ENCODE assay signal across 2 cellular contexts in the genomic region with DNA sequence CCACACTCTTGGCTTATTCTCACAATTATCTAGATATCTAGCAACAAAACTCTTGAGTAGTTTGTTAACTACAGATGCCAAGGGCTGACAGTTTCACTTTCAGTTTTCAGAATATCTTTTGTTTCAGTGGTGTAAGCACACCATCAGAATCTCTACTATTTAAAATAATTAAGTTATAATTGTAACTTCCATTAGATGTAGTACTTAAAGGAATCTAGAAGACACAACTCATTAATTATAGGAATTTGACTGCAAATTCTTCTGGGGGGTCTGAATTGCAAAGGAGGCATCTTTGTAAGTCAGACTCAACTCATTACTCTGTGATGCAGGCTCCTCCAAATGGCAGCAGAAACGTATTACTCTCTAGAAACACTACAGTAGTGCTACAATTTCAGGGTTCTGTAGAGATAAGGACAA.
TF ChIP-seq lines count a peak whose summit lies in the region.

No MANE protein-coding gene starts in this region.

TF ChIP-seq in HCT116, 20 proteins besides CTCF, POLR2A, EP300 and RAD21:
- TF ChIP-seq, protein P1, sequence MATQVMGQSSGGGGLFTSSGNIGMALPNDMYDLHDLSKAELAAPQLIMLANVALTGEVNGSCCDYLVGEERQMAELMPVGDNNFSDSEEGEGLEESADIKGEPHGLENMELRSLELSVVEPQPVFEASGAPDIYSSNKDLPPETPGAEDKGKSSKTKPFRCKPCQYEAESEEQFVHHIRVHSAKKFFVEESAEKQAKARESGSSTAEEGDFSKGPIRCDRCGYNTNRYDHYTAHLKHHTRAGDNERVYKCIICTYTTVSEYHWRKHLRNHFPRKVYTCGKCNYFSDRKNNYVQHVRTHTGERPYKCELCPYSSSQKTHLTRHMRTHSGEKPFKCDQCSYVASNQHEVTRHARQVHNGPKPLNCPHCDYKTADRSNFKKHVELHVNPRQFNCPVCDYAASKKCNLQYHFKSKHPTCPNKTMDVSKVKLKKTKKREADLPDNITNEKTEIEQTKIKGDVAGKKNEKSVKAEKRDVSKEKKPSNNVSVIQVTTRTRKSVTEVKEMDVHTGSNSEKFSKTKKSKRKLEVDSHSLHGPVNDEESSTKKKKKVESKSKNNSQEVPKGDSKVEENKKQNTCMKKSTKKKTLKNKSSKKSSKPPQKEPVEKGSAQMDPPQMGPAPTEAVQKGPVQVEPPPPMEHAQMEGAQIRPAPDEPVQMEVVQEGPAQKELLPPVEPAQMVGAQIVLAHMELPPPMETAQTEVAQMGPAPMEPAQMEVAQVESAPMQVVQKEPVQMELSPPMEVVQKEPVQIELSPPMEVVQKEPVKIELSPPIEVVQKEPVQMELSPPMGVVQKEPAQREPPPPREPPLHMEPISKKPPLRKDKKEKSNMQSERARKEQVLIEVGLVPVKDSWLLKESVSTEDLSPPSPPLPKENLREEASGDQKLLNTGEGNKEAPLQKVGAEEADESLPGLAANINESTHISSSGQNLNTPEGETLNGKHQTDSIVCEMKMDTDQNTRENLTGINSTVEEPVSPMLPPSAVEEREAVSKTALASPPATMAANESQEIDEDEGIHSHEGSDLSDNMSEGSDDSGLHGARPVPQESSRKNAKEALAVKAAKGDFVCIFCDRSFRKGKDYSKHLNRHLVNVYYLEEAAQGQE (IDR thresholded peaks at IDR 0.05; ENCODE audit: low read depth) = no peak
- TF ChIP-seq SRF (IDR thresholded peaks at IDR 0.05; ENCODE audit: low read depth) (no peak), EZH2phosphoT487 (IDR thresholded peaks at IDR 0.05; ENCODE audit: borderline replicate concordance) (no peak), EGR1 (IDR thresholded peaks at IDR 0.05; ENCODE audit: low read depth) (no peak), FOSL1 (IDR thresholded peaks at IDR 0.05; ENCODE audit: low read depth) (no peak), SP1 (IDR thresholded peaks at IDR 0.05; ENCODE audit: low read depth) (no peak), ELF1 (IDR thresholded peaks at IDR 0.05; ENCODE audit: borderline replicate concordance, low read depth) (no peak), YY1 (IDR thresholded peaks at IDR 0.05; ENCODE audit: extremely low read depth, insufficient replicate concordance, low read depth, low read length) (no peak), EZH2 (IDR thresholded peaks at IDR 0.05) (no peak), SIN3A (IDR thresholded peaks at IDR 0.05; ENCODE audit: low read depth) (no peak), CEBPB (IDR thresholded peaks at IDR 0.05; ENCODE audit: low read depth) (no peak), ZNF274 (IDR thresholded peaks at IDR 0.05; ENCODE audit: low read depth, low read length) (no peak), CBX3 (IDR thresholded peaks at IDR 0.05; ENCODE audit: low read depth) (no peak)
- TF ChIP-seq, protein P2, sequence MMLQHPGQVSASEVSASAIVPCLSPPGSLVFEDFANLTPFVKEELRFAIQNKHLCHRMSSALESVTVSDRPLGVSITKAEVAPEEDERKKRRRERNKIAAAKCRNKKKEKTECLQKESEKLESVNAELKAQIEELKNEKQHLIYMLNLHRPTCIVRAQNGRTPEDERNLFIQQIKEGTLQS (IDR thresholded peaks at IDR 0.05) = no peak
- TF ChIP-seq, protein P3, sequence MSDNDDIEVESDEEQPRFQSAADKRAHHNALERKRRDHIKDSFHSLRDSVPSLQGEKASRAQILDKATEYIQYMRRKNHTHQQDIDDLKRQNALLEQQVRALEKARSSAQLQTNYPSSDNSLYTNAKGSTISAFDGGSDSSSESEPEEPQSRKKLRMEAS (IDR thresholded peaks at IDR 0.05) = no peak
- TF ChIP-seq, protein P4, sequence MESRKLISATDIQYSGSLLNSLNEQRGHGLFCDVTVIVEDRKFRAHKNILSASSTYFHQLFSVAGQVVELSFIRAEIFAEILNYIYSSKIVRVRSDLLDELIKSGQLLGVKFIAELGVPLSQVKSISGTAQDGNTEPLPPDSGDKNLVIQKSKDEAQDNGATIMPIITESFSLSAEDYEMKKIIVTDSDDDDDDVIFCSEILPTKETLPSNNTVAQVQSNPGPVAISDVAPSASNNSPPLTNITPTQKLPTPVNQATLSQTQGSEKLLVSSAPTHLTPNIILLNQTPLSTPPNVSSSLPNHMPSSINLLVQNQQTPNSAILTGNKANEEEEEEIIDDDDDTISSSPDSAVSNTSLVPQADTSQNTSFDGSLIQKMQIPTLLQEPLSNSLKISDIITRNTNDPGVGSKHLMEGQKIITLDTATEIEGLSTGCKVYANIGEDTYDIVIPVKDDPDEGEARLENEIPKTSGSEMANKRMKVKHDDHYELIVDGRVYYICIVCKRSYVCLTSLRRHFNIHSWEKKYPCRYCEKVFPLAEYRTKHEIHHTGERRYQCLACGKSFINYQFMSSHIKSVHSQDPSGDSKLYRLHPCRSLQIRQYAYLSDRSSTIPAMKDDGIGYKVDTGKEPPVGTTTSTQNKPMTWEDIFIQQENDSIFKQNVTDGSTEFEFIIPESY (IDR thresholded peaks at IDR 0.05; ENCODE audit: extremely low read depth, insufficient replicate concordance, low read length) = no peak

TF ChIP-seq in liver, 16 proteins besides CTCF, POLR2A, EP300 and RAD21:
- TF ChIP-seq SP1 (IDR thresholded peaks at IDR 0.05) (peak; percentile 12), FOXA2 (IDR thresholded peaks at IDR 0.05) (no peak), HNF4G (IDR thresholded peaks at IDR 0.05) (no peak), EGR1 (IDR thresholded peaks at IDR 0.05; ENCODE audit: low read depth in 2 of 2) (no peak), TAF1 (conservative IDR thresholded peaks at IDR 0.05) (no peak), HNF4A (conservative IDR thresholded peaks at IDR 0.05) (no peak), YY1 (IDR thresholded peaks at IDR 0.05) (peak; percentile 72), RXRA (IDR thresholded peaks at IDR 0.05) (no peak), FOXA1 (IDR thresholded peaks at IDR 0.05) (no peak), GABPA (IDR thresholded peaks at IDR 0.05 in 1 of 2, conservative IDR thresholded peaks at IDR 0.05 in 1 of 2) (no peak), NR2F2 (IDR thresholded peaks at IDR 0.05) (no peak), JUND (IDR thresholded peaks at IDR 0.05) (no peak)
- TF ChIP-seq, protein P4 (IDR thresholded peaks at IDR 0.05) = no peak
- TF ChIP-seq, protein P3 (IDR thresholded peaks at IDR 0.05) = no peak
- TF ChIP-seq, protein P2 (IDR thresholded peaks at IDR 0.05) = no peak
- TF ChIP-seq, protein P1 (IDR thresholded peaks at IDR 0.05) = no peak
TF ChIP-seq in liver: peak in this region for 2.
